In genomic region chr5:55601209-55601618, GRCh38 we compare ENCODE assay signal across 8 cellular contexts.
DNase-seq lines count a peak whose midpoint lies in the region; ATAC-seq and TF ChIP-seq lines count a peak whose summit lies in the region.

No MANE protein-coding gene starts in this region.

- H3K9me3 ChIP-seq in HEK293 (ENCODE audit: control insufficient read depth, insufficient read depth, low read depth, low read length) (no peaks in the 10 kb centered on the region), heart right ventricle (no peaks in the 10 kb centered on the region)

- no peaks in the 10 kb centered on the region for H3K27me3 Mint-ChIP-seq in activated naive CD8-positive, alpha-beta T cell treated with anti-CD3 and anti-CD28 coated beads, Interleukin-2, amount 50 U/mL, for 24 hours

- CTCF ChIA-PET in HEK293 (lab: Yijun Ruan, JAX) = no interaction called here

- peak; percentile 13 for ATAC-seq in activated naive CD8-positive, alpha-beta T cell treated with anti-CD3 and anti-CD28 coated beads, Interleukin-2, amount 50 U/mL, for 24 hours
- ATAC-seq in heart right ventricle = peak; percentile 71 to 91 (median 85)
- ATAC-seq in HG03565 (IDR thresholded peaks at IDR 0.05; ENCODE audit: unreplicated experiment) = no peak

- H3K27me3 ChIP-seq in ACC112 (ENCODE audit: insufficient read depth, low read length) (no peaks in the 10 kb centered on the region), heart right ventricle (no peaks in the 10 kb centered on the region)

- peaks cover 49% of the 10 kb centered on the region for H3K4me1 Mint-ChIP-seq in activated naive CD8-positive, alpha-beta T cell treated with anti-CD3 and anti-CD28 coated beads, Interleukin-2, amount 50 U/mL, for 24 hours

- intact Hi-C loops in heart right ventricle (cut with DNase I) = loop anchor here in 5 of 10 donors (1.0 to 10.0 kb wide), 11 partner anchors 24 to 194 kb away; partner anchors contain the start of gene PLPP1 (in 2 of the 5)

- in situ Hi-C loops in KBM-7 (cut with MboI; ENCODE audit: low pct_unique_long_range_greater_than_20kb, low sequenced_read_pairs) = no loop called here

- POLR2A ChIA-PET in HEK293 (lab: Yijun Ruan, JAX) = interaction anchor here (1.0 kb wide), 2 partner anchors 8 to 26 kb away, joined by 3 to 6 read pairs; no protein-coding TSS in a partner anchor

- H3K4me1 ChIP-seq in ACC112 (ENCODE audit: control insufficient read depth, insufficient read depth, low read length, unreplicated experiment) (peaks cover 74% of the 10 kb centered on the region), HEK293 (ENCODE audit: control insufficient read depth, insufficient read depth, low read length) (peaks cover 26% of the 10 kb centered on the region), heart right ventricle (peaks cover 21 to 86% (median 78%) of the 10 kb centered on the region in 9 donors)

- H3K9me3 Mint-ChIP-seq in activated naive CD8-positive, alpha-beta T cell treated with anti-CD3 and anti-CD28 coated beads, Interleukin-2, amount 50 U/mL, for 24 hours = no peaks in the 10 kb centered on the region

- H3K4me3 Mint-ChIP-seq in activated naive CD8-positive, alpha-beta T cell treated with anti-CD3 and anti-CD28 coated beads, Interleukin-2, amount 50 U/mL, for 24 hours = peak overlapping the region; percentile 57

- TF ChIP-seq CTCF in HEK293 (tag by site-specific recombination; IDR thresholded peaks at IDR 0.05) (no peak), heart right ventricle (IDR thresholded peaks at IDR 0.05) (no peak)

- H3K4me3 ChIP-seq in ACC112 (ENCODE audit: low read depth, low read length) (no peak overlapping the region), HEK293 (ENCODE audit: low read depth, low read length) (no peak overlapping the region), heart right ventricle (peak overlapping the region in 6 of 10 donors; percentile 18 to 46 (median 41))

- H3K27ac Mint-ChIP-seq in activated naive CD8-positive, alpha-beta T cell treated with anti-CD3 and anti-CD28 coated beads, Interleukin-2, amount 50 U/mL, for 24 hours = peak overlapping the region; percentile 74

- H3K27ac ChIP-seq in ACC112 (ENCODE audit: low read depth, low read length) (peak overlapping the region; percentile 99), HEK293 (ENCODE audit: extremely low read depth, low read depth, low read length) (peak overlapping the region; percentile 27), heart right ventricle (peak overlapping the region; percentile 86 to 98 (median 94))

- H3K36me3 ChIP-seq in ACC112 (ENCODE audit: insufficient read depth, low read length) (no peaks in the 10 kb centered on the region), HEK293 (ENCODE audit: control insufficient read depth in 2 of 2, insufficient read depth in 1 of 2, low read length in 2 of 2) (no peaks in the 10 kb centered on the region), heart right ventricle (no peaks in the 10 kb centered on the region)

- no peaks in the 10 kb centered on the region for H3K36me3 Mint-ChIP-seq in activated naive CD8-positive, alpha-beta T cell treated with anti-CD3 and anti-CD28 coated beads, Interleukin-2, amount 50 U/mL, for 24 hours (ENCODE audit: low read depth)

- H2AFZ ChIP-seq in ACC112 (ENCODE audit: low read length, unreplicated experiment) = no peak overlapping the region

- DNase-seq in activated naive CD8-positive, alpha-beta T cell treated with anti-CD3 and anti-CD28 coated beads, Interleukin-2, amount 50 U/mL, for 24 hours = no peak
- DNase-seq in heart right ventricle = peak; percentile 74 to 90
- peak; percentile 33 for DNase-seq in pulmonary artery endothelial cell (ENCODE audit: low read depth, low spot score)
- no peak for DNase-seq in KBM-7
- no peak for DNase-seq in NK-92 (lab: John Stamatoyannopoulos, UW; ENCODE audit: unreplicated experiment)

- 2 to 5% methylated on average over 8 of the region's 8 CpGs for WGBS in heart right ventricle, 2 donors

- H3K79me2 ChIP-seq in ACC112 (ENCODE audit: control insufficient read depth, insufficient read depth, low read length, unreplicated experiment) = no peaks in the 10 kb centered on the region

TF ChIP-seq in HEK293, 187 proteins besides CTCF, POLR2A, EP300 and RAD21 (continues in another document):
- no peak for TF ChIP-seq ZNF785 (tag by site-specific recombination; IDR thresholded peaks at IDR 0.05)
- TF ChIP-seq KLF16 (tag by site-specific recombination; IDR thresholded peaks at IDR 0.05) = no peak
- TF ChIP-seq REST (tag by site-specific recombination; IDR thresholded peaks at IDR 0.05) = no peak
- no peak for TF ChIP-seq GLI4 (tag by site-specific recombination; IDR thresholded peaks at IDR 0.05)
- TF ChIP-seq PRDM2 (tag by site-specific recombination; IDR thresholded peaks at IDR 0.05; ENCODE audit: borderline replicate concordance) = no peak
- no peak for TF ChIP-seq ZNF704 (tag by site-specific recombination; IDR thresholded peaks at IDR 0.05)
- peak; percentile 36; the same call in 1 of the 2 replicates for TF ChIP-seq ZNF660 (tag by site-specific recombination; IDR thresholded peaks at IDR 0.05)
- no peak for TF ChIP-seq ZNF350 (tag by site-specific recombination; IDR thresholded peaks at IDR 0.05)
- TF ChIP-seq ZNF324 (tag by site-specific recombination; IDR thresholded peaks at IDR 0.05) = no peak

Comparison
In these comparisons a context has a peak if more than half of its experiments do, and no peak if none do; other contexts are left out.
1. H3K27ac ChIP-seq: peak in every context shown above with its lines; median percentile 99 in ACC112; 94 in heart right ventricle; 27 in HEK293.
2. H3K4me3 ChIP-seq: peak in heart right ventricle (6 of 10); none in ACC112 (single experiment) and HEK293 (single experiment).
3. DNase-seq: peak in heart right ventricle (2 of 2) and pulmonary artery endothelial cell (single experiment); none in activated naive CD8-positive, alpha-beta T cell treated with anti-CD3 and anti-CD28 coated beads, Interleukin-2, amount 50 U/mL, for 24 hours (single experiment), KBM-7 (single experiment) and NK-92 (single experiment).